2 cellular contexts compared by ENCODE assay signal in the genomic region with DNA sequence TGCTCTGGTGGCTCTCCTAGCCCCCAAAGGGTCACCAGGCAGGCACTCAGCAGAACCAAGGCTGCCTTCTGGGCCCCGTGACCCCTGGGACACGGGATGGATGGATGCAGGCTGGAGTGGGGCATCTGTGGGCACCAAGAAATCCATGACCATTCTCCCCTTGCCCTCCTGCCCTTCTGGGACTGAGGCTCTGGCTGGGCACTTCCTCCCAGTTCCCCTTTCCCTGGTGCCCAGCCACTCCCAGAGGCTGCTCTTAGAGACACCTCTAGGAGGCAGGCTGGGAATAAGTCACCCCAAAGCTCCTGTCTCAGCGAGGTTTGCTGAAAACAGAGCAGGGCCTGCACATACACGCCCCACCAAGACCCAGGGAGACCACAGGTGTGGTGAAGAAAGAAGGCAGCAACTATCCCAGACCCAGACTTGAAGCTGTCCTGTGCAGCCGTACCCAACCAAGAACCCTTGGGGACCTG.
TF ChIP-seq lines count a peak whose summit lies in the region.

No MANE protein-coding gene starts in this region.

TF ChIP-seq in HCT116, 20 proteins besides CTCF, POLR2A, EP300 and RAD21:
- TF ChIP-seq FOSL1 (IDR thresholded peaks at IDR 0.05; ENCODE audit: low read depth) (no peak), EZH2 (IDR thresholded peaks at IDR 0.05) (no peak)
- TF ChIP-seq, protein P1, sequence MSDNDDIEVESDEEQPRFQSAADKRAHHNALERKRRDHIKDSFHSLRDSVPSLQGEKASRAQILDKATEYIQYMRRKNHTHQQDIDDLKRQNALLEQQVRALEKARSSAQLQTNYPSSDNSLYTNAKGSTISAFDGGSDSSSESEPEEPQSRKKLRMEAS (IDR thresholded peaks at IDR 0.05): no peak

TF ChIP-seq in WTC11, 78 proteins besides CTCF, POLR2A, EP300 and RAD21:
- TF ChIP-seq TP53 (CRISPR knock-in tag; IDR thresholded peaks at IDR 0.05) (no peak), NR1H2 (CRISPR knock-in tag; IDR thresholded peaks at IDR 0.05) (no peak), JUN (CRISPR knock-in tag; IDR thresholded peaks at IDR 0.05) (no peak), NR3C1 (CRISPR knock-in tag; conservative IDR thresholded peaks at IDR 0.05; ENCODE audit: low read depth) (no peak), ZNF416 (CRISPR knock-in tag; IDR thresholded peaks at IDR 0.05) (no peak), ZNF317 (CRISPR knock-in tag; IDR thresholded peaks at IDR 0.05; ENCODE audit: borderline replicate concordance, low read depth) (no peak), MYBL2 (CRISPR knock-in tag; IDR thresholded peaks at IDR 0.05) (no peak), ZNF263 (CRISPR knock-in tag; IDR thresholded peaks at IDR 0.05; ENCODE audit: low read depth) (no peak), TEAD1 (CRISPR knock-in tag; IDR thresholded peaks at IDR 0.05) (no peak), ZNF121 (CRISPR knock-in tag; IDR thresholded peaks at IDR 0.05) (no peak), TCF7 (CRISPR knock-in tag; IDR thresholded peaks at IDR 0.05; ENCODE audit: low read depth) (no peak)
- TF ChIP-seq, protein P2, sequence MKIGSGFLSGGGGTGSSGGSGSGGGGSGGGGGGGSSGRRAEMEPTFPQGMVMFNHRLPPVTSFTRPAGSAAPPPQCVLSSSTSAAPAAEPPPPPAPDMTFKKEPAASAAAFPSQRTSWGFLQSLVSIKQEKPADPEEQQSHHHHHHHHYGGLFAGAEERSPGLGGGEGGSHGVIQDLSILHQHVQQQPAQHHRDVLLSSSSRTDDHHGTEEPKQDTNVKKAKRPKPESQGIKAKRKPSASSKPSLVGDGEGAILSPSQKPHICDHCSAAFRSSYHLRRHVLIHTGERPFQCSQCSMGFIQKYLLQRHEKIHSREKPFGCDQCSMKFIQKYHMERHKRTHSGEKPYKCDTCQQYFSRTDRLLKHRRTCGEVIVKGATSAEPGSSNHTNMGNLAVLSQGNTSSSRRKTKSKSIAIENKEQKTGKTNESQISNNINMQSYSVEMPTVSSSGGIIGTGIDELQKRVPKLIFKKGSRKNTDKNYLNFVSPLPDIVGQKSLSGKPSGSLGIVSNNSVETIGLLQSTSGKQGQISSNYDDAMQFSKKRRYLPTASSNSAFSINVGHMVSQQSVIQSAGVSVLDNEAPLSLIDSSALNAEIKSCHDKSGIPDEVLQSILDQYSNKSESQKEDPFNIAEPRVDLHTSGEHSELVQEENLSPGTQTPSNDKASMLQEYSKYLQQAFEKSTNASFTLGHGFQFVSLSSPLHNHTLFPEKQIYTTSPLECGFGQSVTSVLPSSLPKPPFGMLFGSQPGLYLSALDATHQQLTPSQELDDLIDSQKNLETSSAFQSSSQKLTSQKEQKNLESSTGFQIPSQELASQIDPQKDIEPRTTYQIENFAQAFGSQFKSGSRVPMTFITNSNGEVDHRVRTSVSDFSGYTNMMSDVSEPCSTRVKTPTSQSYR (CRISPR knock-in tag; IDR thresholded peaks at IDR 0.05): no peak
- TF ChIP-seq, protein P3, sequence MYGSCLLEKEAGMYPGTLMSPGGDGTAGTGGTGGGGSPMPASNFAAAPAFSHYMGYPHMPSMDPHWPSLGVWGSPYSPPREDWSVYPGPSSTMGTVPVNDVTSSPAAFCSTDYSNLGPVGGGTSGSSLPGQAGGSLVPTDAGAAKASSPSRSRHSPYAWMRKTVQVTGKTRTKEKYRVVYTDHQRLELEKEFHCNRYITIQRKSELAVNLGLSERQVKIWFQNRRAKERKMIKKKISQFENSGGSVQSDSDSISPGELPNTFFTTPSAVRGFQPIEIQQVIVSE (CRISPR knock-in tag; IDR thresholded peaks at IDR 0.05; ENCODE audit: borderline replicate concordance): no peak
- TF ChIP-seq, protein P4, sequence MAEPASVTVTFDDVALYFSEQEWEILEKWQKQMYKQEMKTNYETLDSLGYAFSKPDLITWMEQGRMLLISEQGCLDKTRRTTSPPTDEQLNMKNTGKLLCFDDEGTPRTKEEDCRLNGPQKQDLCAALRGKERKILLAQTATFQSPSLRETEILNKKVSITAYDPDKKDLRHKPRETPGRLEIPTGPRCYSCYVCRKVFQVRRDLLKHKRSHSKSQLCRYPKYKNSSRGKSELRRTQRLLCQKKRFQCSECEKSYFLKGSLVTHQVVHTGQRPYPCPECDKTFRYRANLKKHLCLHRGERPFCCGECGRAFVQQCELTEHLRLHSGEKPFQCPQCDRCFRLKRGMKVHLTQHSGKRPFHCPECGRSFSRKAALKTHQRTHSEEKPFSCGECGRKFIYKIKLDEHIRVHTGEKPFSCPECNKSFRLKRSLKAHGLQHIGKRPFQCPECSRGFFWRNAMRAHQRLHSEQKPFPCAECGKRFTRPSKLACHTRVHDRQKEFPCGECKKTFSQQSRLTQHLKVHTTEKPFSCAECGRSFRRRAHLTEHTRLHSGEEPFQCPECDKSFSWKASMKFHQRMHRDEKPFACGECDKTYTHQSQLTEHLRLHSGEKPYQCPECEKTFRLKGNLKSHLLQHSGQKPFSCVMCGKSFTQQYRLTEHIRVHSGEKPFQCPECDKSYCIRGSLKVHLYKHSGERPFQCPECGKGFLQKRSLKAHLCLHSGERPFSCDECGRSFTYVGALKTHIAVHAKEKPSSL (CRISPR knock-in tag; conservative IDR thresholded peaks at IDR 0.05): no peak
